ENCODE assay signal across 30 cellular contexts in the genomic region with DNA sequence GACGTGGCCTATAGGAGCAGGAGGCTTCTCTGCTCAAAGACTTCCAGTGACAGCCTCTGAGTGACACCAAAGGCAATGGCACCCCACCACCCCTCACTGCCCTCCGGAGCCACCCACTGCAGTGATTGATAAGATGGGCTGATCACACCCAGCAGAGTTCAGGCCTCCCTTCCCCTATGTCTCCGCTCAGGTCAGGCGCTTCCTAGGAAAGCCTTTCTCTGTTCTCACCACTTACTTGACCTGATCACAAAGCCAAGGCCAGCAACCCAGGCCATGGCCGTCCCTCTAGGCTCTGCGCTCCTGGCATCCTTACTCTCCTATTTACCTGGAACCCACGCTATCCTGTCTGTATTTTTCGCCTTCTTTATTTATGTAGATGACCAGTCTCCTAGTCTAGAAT.
"Had no signal": no experiment of that assay in that cellular context is flagged by ENCODE, and none has a peak within 500 bp of the region (broad histone marks: within the 10 kb centered on the region; RNA-seq: fewer than 3 reads in every experiment).

No MANE protein-coding gene starts in this region.

- H3K4me3 Mint-ChIP-seq: naive thymus-derived CD4-positive, alpha-beta T cell; natural killer cell; nephron; neural progenitor cell; stimulated activated memory B cell treated with anti-CD40 and anti-IgM and Interleukin-4, amounts not matched to agents 10 μg/mL and 1 μg/mL and 100 μg/mL, for 72 hours; stimulated activated naive CD8-positive, alpha-beta T cell treated with anti-CD3 and anti-CD28 coated beads, Interleukin-15, amount 100 ng/mL, for 72 hours; type B pancreatic cell had no signal

- H3K4me2 ChIP-seq: neural progenitor cell had no signal

- H3K36me3 ChIP-seq: neural progenitor cell, neutrophil, pancreas, right lobe of liver, sigmoid colon, suprapubic skin, transverse colon, upper lobe of right lung, vagina had no signal

- H3K9ac ChIP-seq: neural progenitor cell had no signal

- H3K27ac ChIP-seq: neural progenitor cell, neutrophil, pancreas, psoas muscle, right lobe of liver, sigmoid colon, suprapubic skin, testis, tibial artery, transverse colon, upper lobe of right lung, vagina had no signal

- H3K4me3 ChIP-seq: neural progenitor cell, pancreas, psoas muscle, right lobe of liver, sigmoid colon, suprapubic skin, testis, tibial artery, transverse colon, upper lobe of right lung, vagina had no signal

- H3K27ac Mint-ChIP-seq: naive thymus-derived CD4-positive, alpha-beta T cell; natural killer cell; nephron; neural progenitor cell; progenitor cell of endocrine pancreas; stimulated activated memory B cell treated with anti-CD40 and anti-IgM and Interleukin-4, amounts not matched to agents 10 μg/mL and 1 μg/mL and 100 μg/mL, for 72 hours; type B pancreatic cell had no signal

- H2AFZ ChIP-seq: neural progenitor cell had no signal

- H3K4me1 ChIP-seq: pancreas, psoas muscle, right lobe of liver, sigmoid colon, suprapubic skin, testis, tibial artery, transverse colon, upper lobe of right lung, vagina had no signal

- H3K4me1 Mint-ChIP-seq: naive thymus-derived CD4-positive, alpha-beta T cell; natural killer cell; stimulated activated memory B cell treated with anti-CD40 and anti-IgM and Interleukin-4, amounts not matched to agents 10 μg/mL and 1 μg/mL and 100 μg/mL, for 72 hours; stimulated activated naive CD8-positive, alpha-beta T cell treated with anti-CD3 and anti-CD28 coated beads, Interleukin-15, amount 100 ng/mL, for 72 hours had no signal

- H3K9me3 ChIP-seq: neutrophil, pancreas, psoas muscle, right lobe of liver, testis, tibial artery, upper lobe of right lung, vagina had no signal

- H3K27me3 ChIP-seq: neural progenitor cell, neutrophil, pancreas, right lobe of liver, sigmoid colon, suprapubic skin, testis, tibial artery, transverse colon, upper lobe of right lung, vagina had no signal

- ATAC-seq: naive thymus-derived CD4-positive, alpha-beta T cell; natural killer cell; pancreas; psoas muscle; right cardiac atrium; stimulated activated memory B cell treated with anti-CD40 and anti-IgM and Interleukin-4, amounts not matched to agents 10 μg/mL and 1 μg/mL and 100 μg/mL, for 72 hours; stimulated activated naive CD8-positive, alpha-beta T cell treated with anti-CD3 and anti-CD28 coated beads, Interleukin-15, amount 100 ng/mL, for 72 hours; stimulated activated naive CD8-positive, alpha-beta T cell treated with anti-CD3 and anti-CD28 coated beads, Interleukin-15, Interleukin-2, amounts not matched to agents 100 U/mL and 50 U/mL, for 24 hours; upper lobe of right lung had no signal

- H3K9me3 Mint-ChIP-seq: nephron, type B pancreatic cell had no signal

- H3K27me3 Mint-ChIP-seq: naive thymus-derived CD4-positive, alpha-beta T cell; progenitor cell of endocrine pancreas; stimulated activated memory B cell treated with anti-CD40 and anti-IgM and Interleukin-4, amounts not matched to agents 10 μg/mL and 1 μg/mL and 100 μg/mL, for 72 hours; stimulated activated naive CD8-positive, alpha-beta T cell treated with anti-CD3 and anti-CD28 coated beads, Interleukin-15, amount 100 ng/mL, for 72 hours; type B pancreatic cell had no signal

- H3K36me3 Mint-ChIP-seq: naive thymus-derived CD4-positive, alpha-beta T cell; neural progenitor cell; stimulated activated memory B cell treated with anti-CD40 and anti-IgM and Interleukin-4, amounts not matched to agents 10 μg/mL and 1 μg/mL and 100 μg/mL, for 72 hours; type B pancreatic cell had no signal

- DNase-seq: naive thymus-derived CD4-positive, alpha-beta T cell; natural killer cell; nucleus accumbens; pancreas; psoas muscle; right cardiac atrium; right lobe of liver; sigmoid colon; small intestine; stimulated activated CD4-positive, alpha-beta T cell treated with anti-CD3 and anti-CD28 coated beads, Interleukin-12 subunit alpha, Interleukin-12 subunit beta, amount 100 ng/mL, for 4 hours; stimulated activated CD4-positive, alpha-beta T cell treated with anti-CD3 and anti-CD28 coated beads, Interleukin-1b, Interleukin-23, amount 100 ng/mL, for 48 hours; stimulated activated CD4-positive, alpha-beta T cell treated with anti-CD3 and anti-CD28 coated beads, Interleukin-4, amount 100 ng/mL, for 1 hour; stimulated activated CD4-positive, alpha-beta T cell treated with anti-CD3 and anti-CD28 coated beads, Interleukin-4, amount 100 ng/mL, for 4 hours; stimulated activated CD8-positive, alpha-beta memory T cell treated with anti-CD3 and anti-CD28 coated beads, Interleukin-4, amount 100 ng/mL, for 48 hours; stimulated activated naive CD4-positive, alpha-beta T cell; stimulated activated naive CD8-positive, alpha-beta T cell treated with anti-CD3 and anti-CD28 coated beads, Interleukin-15, amount 100 ng/mL, for 72 hours; stimulated activated naive CD8-positive, alpha-beta T cell treated with anti-CD3 and anti-CD28 coated beads, Interleukin-15, Interleukin-2, amounts not matched to agents 100 U/mL and 50 U/mL, for 24 hours; substantia nigra; testis; tibial artery; transverse colon; upper lobe of right lung had no signal
